In the genomic region with DNA sequence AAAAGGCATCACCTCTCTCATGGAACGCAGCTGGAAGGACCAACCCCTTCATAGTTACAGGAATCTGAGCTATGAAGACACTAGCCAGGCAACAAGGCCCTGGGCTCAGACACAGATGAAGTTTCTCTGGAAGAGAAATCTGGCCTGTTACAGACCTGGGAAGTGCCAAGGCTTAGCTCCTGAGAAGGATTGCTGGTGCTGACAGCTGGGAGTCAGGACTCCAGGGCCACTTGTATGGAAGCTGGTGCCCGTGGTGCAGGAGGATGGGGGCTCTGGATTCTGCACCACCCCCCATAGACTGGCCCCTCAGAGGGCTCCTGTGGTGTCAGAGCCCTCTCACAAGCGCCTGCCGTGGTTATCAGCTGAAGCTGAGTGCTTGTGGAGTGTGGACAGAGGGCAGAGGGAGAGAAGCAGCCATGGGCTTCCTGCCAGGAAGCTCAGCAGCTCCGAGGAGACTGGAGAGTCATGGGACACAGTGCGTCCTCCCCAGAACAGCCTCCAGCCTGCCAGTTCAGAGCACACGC, we compare ENCODE assay signal across 10 cellular contexts.
A peak's percentile ranks its signal among the peaks of the same experiment; 100 is the strongest.
DNase-seq lines count a peak whose midpoint lies in the region; ATAC-seq and TF ChIP-seq lines count a peak whose summit lies in the region.
"Had no signal": no experiment of that assay in that cellular context is flagged by ENCODE, and none has a peak within 500 bp of the region (broad histone marks: within the 10 kb centered on the region; RNA-seq: fewer than 3 reads in every experiment).

No MANE protein-coding gene starts in this region.

- DNase-seq in AG08396 (ENCODE audit: low spot score) (peak; percentile 45), NCI-H510A treated with DMSO at 0.1 percent for 48 hours (lab: John Stamatoyannopoulos, UW) (peak; percentile 15), Right ventricle myocardium inferior (ENCODE audit: missing footprints) (peak; percentile 84), neural progenitor cell (ENCODE audit: low spot score) (no peak), activated gamma-delta T cell treated with Interleukin-2 at 50 U/mL for 16 hours (no peak)
- DNase-seq: MV-4-11, SJCRH30 had no signal

- no peaks in the 10 kb centered on the region for H3K27me3 ChIP-seq in neural progenitor cell
- H3K27me3 ChIP-seq: SJCRH30 had no signal

- no peak for TF ChIP-seq CTCF in neural progenitor cell (IDR thresholded peaks at IDR 0.05)

- no peaks in the 10 kb centered on the region for H3K79me2 ChIP-seq in neural progenitor cell (ENCODE audit: low read depth)

- H3K27me3 Mint-ChIP-seq in neural progenitor cell (ENCODE audit: insufficient read depth, low read depth) = peaks cover 4% of the 10 kb centered on the region

- peaks cover 7% of the 10 kb centered on the region for H3K4me1 Mint-ChIP-seq in neural progenitor cell

- H4K20me1 ChIP-seq in neural progenitor cell (ENCODE audit: low read depth) = no peaks in the 10 kb centered on the region

- H3K4me1 ChIP-seq in neural progenitor cell = peaks cover 8% of the 10 kb centered on the region

- no peak overlapping the region for H3K4me3 Mint-ChIP-seq in neural progenitor cell

- H3K4me3 ChIP-seq in neural progenitor cell = no peak overlapping the region
- H3K4me3 ChIP-seq: SJCRH30 had no signal

- intact Hi-C loops in Right ventricle myocardium inferior (cut with DNase I) = loop anchor here (2.0 to 5.0 kb wide), 4 partner anchors 53 to 333 kb away; no protein-coding TSS in a partner anchor

- no peaks in the 10 kb centered on the region for H3K36me3 Mint-ChIP-seq in neural progenitor cell

- no peak overlapping the region for H3K4me2 ChIP-seq in neural progenitor cell

- no peak overlapping the region for H2AFZ ChIP-seq in neural progenitor cell (replicated peaks)

- no peaks in the 10 kb centered on the region for H3K36me3 ChIP-seq in neural progenitor cell
- H3K36me3 ChIP-seq: SJCRH30 had no signal

- ATAC-seq in Right ventricle myocardium inferior = peak; percentile 96
- no peak for ATAC-seq in HG02642 (IDR thresholded peaks at IDR 0.05; ENCODE audit: poor library complexity, unreplicated experiment)
- ATAC-seq in GM18517 (IDR thresholded peaks at IDR 0.05; ENCODE audit: unreplicated experiment) = no peak
- ATAC-seq in GM18498 (IDR thresholded peaks at IDR 0.05; ENCODE audit: unreplicated experiment) = no peak

- no peak overlapping the region for H3K9ac ChIP-seq in neural progenitor cell

- no peaks in the 10 kb centered on the region for H3F3A ChIP-seq in neural progenitor cell (ENCODE audit: low read depth)

- no peaks in the 10 kb centered on the region for H3K9me3 Mint-ChIP-seq in neural progenitor cell

- H3K27ac Mint-ChIP-seq in neural progenitor cell = peak overlapping the region; percentile 29

- no peaks in the 10 kb centered on the region for H3K9me3 ChIP-seq in neural progenitor cell (ENCODE audit: low read depth)
- H3K9me3 ChIP-seq: SJCRH30 had no signal

- no peak overlapping the region for H3K27ac ChIP-seq in neural progenitor cell
- H3K27ac ChIP-seq: SJCRH30 had no signal

Comparison
In these comparisons a context has a peak if more than half of its experiments do, and no peak if none do; other contexts are left out.
1. DNase-seq: peak in AG08396 (single experiment), NCI-H510A treated with DMSO at 0.1 percent for 48 hours (single experiment) and Right ventricle myocardium inferior (single experiment); none in neural progenitor cell (single experiment) and activated gamma-delta T cell treated with Interleukin-2 at 50 U/mL for 16 hours (single experiment).